8 cellular contexts compared by ENCODE assay signal in the genomic region with DNA sequence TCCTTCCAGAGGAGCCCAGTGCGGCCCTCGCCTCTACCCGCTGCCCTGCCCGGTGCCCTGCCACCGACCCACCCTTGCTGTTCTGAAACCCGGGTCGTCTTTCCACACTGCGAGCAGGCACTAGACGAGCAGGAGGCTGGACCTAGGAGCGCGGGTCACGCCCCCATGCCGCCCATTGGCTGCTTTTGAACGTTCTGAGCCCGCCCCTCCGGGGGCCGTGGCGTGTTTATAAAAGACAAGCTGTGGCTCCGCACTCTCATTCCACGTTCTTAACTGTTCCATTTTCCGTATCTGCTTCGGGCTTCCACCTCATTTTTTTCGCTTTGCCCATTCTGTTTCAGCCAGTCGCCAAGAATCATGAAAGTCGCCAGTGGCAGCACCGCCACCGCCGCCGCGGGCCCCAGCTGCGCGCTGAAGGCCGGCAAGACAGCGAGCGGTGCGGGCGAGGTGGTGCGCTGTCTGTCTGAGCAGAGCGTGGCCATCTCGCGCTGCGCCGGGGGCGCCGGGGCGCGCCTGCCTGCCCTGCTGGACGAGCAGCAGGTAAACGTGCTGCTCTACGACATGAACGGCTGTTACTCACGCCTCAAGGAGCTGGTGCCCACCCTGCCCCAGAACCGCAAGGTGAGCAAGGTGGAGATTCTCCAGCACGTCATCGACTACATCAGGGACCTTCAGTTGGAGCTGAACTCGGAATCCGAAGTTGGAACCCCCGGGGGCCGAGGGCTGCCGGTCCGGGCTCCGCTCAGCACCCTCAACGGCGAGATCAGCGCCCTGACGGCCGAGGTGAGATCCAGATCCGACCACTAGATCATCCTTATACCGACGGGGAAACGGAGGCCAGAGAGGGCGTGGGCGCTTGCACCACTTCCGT. TPM values are rescaled to one million over a fixed set of nuclear protein-coding genes. Genes with fewer than 3 reads are reported as not detected.
DNase-seq lines count a peak whose midpoint lies in the region; ATAC-seq and TF ChIP-seq lines count a peak whose summit lies in the region.

A gene with protein sequence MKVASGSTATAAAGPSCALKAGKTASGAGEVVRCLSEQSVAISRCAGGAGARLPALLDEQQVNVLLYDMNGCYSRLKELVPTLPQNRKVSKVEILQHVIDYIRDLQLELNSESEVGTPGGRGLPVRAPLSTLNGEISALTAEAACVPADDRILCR (plus strand): TSS at position 259 of the 871 bp plus-strand sequence. CDS start 99 bp downstream, at position 358.

- H3K4me1 ChIP-seq in SK-N-SH (ENCODE audit: control insufficient read depth in 1 of 2, insufficient read depth in 2 of 2, low read depth in 1 of 2, low read length in 1 of 2) (peaks cover 22 to 31% of the 10 kb centered on the region in 2 experiments), gastroesophageal sphincter (peaks cover 0 to 72% (median 6%) of the 10 kb centered on the region in 3 donors)

- H3K79me2 ChIP-seq in SK-N-SH (ENCODE audit: insufficient read depth): peaks cover 42% of the 10 kb centered on the region

- H3F3A ChIP-seq in SK-N-SH (replicated peaks; ENCODE audit: insufficient read depth): peaks cover 71% of the 10 kb centered on the region

- peaks cover 20% of the 10 kb centered on the region for H3K27me3 Mint-ChIP-seq in activated naive CD4-positive, alpha-beta T cell treated with anti-CD3 and anti-CD28 coated beads, Interleukin-2, amount 50 U/mL, for 24 hours

- H3K4me2 ChIP-seq in SK-N-SH: peak within 1 kb of the TSS; percentile 91

- no peaks in the 10 kb centered on the region; the same call in 1 of the 2 replicates for H3K27me3 ChIP-seq in GM06990 (replicated peaks; ENCODE audit: control insufficient read depth, insufficient read depth, low read length)
- no peaks in the 10 kb centered on the region for H3K27me3 ChIP-seq in SK-N-SH (ENCODE audit: insufficient read depth)
- H3K27me3 ChIP-seq in gastroesophageal sphincter: no peaks in the 10 kb centered on the region

- POLR2A ChIA-PET in SK-N-SH (lab: Yijun Ruan, JAX): interaction anchor here (0.9 to 5.8 kb wide), 22 partner anchors 8 to 135 kb away, joined by 3 to 110 read pairs (median 4); a partner anchor contains a TSS

- WGBS in SK-N-SH (ENCODE audit: low lambda C conversion rate): 1% methylated on average over 40 of the region's 74 CpGs
- 1 to 2% methylated on average over 14 to 19 of the region's 74 CpGs for WGBS in gastroesophageal sphincter (ENCODE audit: low coverage in 1 of 2), 2 donors

- DNase-seq in GM06990 (ENCODE audit: extremely low read depth, insufficient read length): peak; percentile 82
- peak; percentile 97 for DNase-seq in NCI-H1092 treated with DMSO at 0.1 percent for 48 hours (lab: John Stamatoyannopoulos, UW)
- DNase-seq in SK-N-SH: peak; percentile 92
- DNase-seq in non-pigmented ciliary epithelial cell (ENCODE audit: low read depth): peak; percentile 75

- peaks cover 24% of the 10 kb centered on the region for H3K4me1 Mint-ChIP-seq in activated naive CD4-positive, alpha-beta T cell treated with anti-CD3 and anti-CD28 coated beads, Interleukin-2, amount 50 U/mL, for 24 hours

- H3K4me3 Mint-ChIP-seq in activated naive CD4-positive, alpha-beta T cell treated with anti-CD3 and anti-CD28 coated beads, Interleukin-2, amount 50 U/mL, for 24 hours: peak within 1 kb of the TSS; percentile 93

- TF ChIP-seq RAD21 in SK-N-SH (IDR thresholded peaks at IDR 0.05; ENCODE audit: low read length): no peak

- peak within 1 kb of the TSS; percentile 30 for H3K27ac Mint-ChIP-seq in activated naive CD4-positive, alpha-beta T cell treated with anti-CD3 and anti-CD28 coated beads, Interleukin-2, amount 50 U/mL, for 24 hours

- H3K36me3 ChIP-seq in GM06990 (ENCODE audit: control insufficient read depth, insufficient read depth, low read length) (no peaks in the 10 kb centered on the region), SK-N-SH (replicated peaks in 1 of 2; ENCODE audit: control insufficient read depth in 1 of 2, insufficient read depth in 2 of 2, low read length in 1 of 2) (peaks cover 0 to 18% of the 10 kb centered on the region in 2 experiments), gastroesophageal sphincter (no peaks in the 10 kb centered on the region)

- H2AFZ ChIP-seq in SK-N-SH (ENCODE audit: low read depth): no peak within 1 kb of the TSS

- peak; percentile 91 for ATAC-seq in HG02623 (IDR thresholded peaks at IDR 0.05; ENCODE audit: unreplicated experiment)
- ATAC-seq in gastroesophageal sphincter: peak; percentile 85

- TF ChIP-seq EP300 in SK-N-SH (IDR thresholded peaks at IDR 0.05; ENCODE audit: borderline replicate concordance in 1 of 2, low read depth in 1 of 2, low read length in 1 of 2) (0 out of 4 replicates have a peak, but pooled peaks of 1 of the 2 experiments have one; percentile 6), gastroesophageal sphincter (IDR thresholded peaks at IDR 0.05) (peak; percentile 19)

- H4K20me1 ChIP-seq in SK-N-SH (ENCODE audit: insufficient read depth): peaks cover 20% of the 10 kb centered on the region

- H3K4me3 ChIP-seq in GM06990 (replicated peaks; ENCODE audit: low read depth, low read length) (peak within 1 kb of the TSS; percentile 62), SK-N-SH (ENCODE audit: low read depth in 2 of 2, low read length in 1 of 2) (peak within 1 kb of the TSS; percentile 80 to 96), gastroesophageal sphincter (peak within 1 kb of the TSS; percentile 41 to 78)

- peak; percentile 98 for TF ChIP-seq POLR2A in gastroesophageal sphincter (IDR thresholded peaks at IDR 0.05)

- H3K9me3 Mint-ChIP-seq in activated naive CD4-positive, alpha-beta T cell treated with anti-CD3 and anti-CD28 coated beads, Interleukin-2, amount 50 U/mL, for 24 hours: no peaks in the 10 kb centered on the region

- peak within 1 kb of the TSS; percentile 97 to 100 for H3K27ac ChIP-seq in SK-N-SH (ENCODE audit: low read depth in 2 of 2, low read length in 1 of 2)
- peak within 1 kb of the TSS; percentile 64 to 98 (median 92) for H3K27ac ChIP-seq in gastroesophageal sphincter

- no peaks in the 10 kb centered on the region for H3K36me3 Mint-ChIP-seq in activated naive CD4-positive, alpha-beta T cell treated with anti-CD3 and anti-CD28 coated beads, Interleukin-2, amount 50 U/mL, for 24 hours

- no peaks in the 10 kb centered on the region for H3K9me2 ChIP-seq in SK-N-SH

- no peak for TF ChIP-seq CTCF in GM06990 (IDR thresholded peaks at IDR 0.05; ENCODE audit: insufficient read depth, low read length, poor library complexity, severe bottlenecking)
- TF ChIP-seq CTCF in SK-N-SH (IDR thresholded peaks at IDR 0.05): no peak
- TF ChIP-seq CTCF in gastroesophageal sphincter (IDR thresholded peaks at IDR 0.05): no peak
- TF ChIP-seq CTCF in subcutaneous adipose tissue (IDR thresholded peaks at IDR 0.05; ENCODE audit: low read depth): no peak

- H3K9me3 ChIP-seq in SK-N-SH (no peaks in the 10 kb centered on the region), gastroesophageal sphincter (no peaks in the 10 kb centered on the region)

- CTCF ChIA-PET in SK-N-SH (lab: Yijun Ruan, JAX): interaction anchor here (0.7 to 33.9 kb wide), 8 partner anchors 7 to 119 kb away, joined by 3 to 1802 read pairs (median 4); no protein-coding TSS in a partner anchor

- H3K9ac ChIP-seq in SK-N-SH: peak within 1 kb of the TSS; percentile 100

TF ChIP-seq in SK-N-SH, 30 proteins besides CTCF, POLR2A, EP300 and RAD21 (continues in another document):
- TF ChIP-seq, protein P1, sequence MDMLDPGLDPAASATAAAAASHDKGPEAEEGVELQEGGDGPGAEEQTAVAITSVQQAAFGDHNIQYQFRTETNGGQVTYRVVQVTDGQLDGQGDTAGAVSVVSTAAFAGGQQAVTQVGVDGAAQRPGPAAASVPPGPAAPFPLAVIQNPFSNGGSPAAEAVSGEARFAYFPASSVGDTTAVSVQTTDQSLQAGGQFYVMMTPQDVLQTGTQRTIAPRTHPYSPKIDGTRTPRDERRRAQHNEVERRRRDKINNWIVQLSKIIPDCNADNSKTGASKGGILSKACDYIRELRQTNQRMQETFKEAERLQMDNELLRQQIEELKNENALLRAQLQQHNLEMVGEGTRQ (IDR thresholded peaks at IDR 0.05; ENCODE audit: borderline replicate concordance, low read depth, low read length): no peak
- TF ChIP-seq POLR2AphosphoS5 (IDR thresholded peaks at IDR 0.05; ENCODE audit: low read depth, low read length) (peak; percentile 100), YY1 (IDR thresholded peaks at IDR 0.05; ENCODE audit: low read depth) (peak; percentile 39), TEAD4 (IDR thresholded peaks at IDR 0.05; ENCODE audit: borderline replicate concordance, insufficient read depth) (peak; percentile 31; the same call in 1 of the 2 replicates), SIN3A (IDR thresholded peaks at IDR 0.05; ENCODE audit: borderline replicate concordance, low read depth, low read length) (peak; percentile 91; the same call in 1 of the 2 replicates), JUND (IDR thresholded peaks at IDR 0.05) (peak; percentile 27; the same call in 1 of the 2 replicates)
- TF ChIP-seq, protein P2, sequence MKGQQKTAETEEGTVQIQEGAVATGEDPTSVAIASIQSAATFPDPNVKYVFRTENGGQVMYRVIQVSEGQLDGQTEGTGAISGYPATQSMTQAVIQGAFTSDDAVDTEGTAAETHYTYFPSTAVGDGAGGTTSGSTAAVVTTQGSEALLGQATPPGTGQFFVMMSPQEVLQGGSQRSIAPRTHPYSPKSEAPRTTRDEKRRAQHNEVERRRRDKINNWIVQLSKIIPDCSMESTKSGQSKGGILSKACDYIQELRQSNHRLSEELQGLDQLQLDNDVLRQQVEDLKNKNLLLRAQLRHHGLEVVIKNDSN (IDR thresholded peaks at IDR 0.05; ENCODE audit: borderline replicate concordance, low read depth): 0 out of 2 replicates have a peak, but pooled peaks have one; percentile 32
- TF ChIP-seq, protein P3, sequence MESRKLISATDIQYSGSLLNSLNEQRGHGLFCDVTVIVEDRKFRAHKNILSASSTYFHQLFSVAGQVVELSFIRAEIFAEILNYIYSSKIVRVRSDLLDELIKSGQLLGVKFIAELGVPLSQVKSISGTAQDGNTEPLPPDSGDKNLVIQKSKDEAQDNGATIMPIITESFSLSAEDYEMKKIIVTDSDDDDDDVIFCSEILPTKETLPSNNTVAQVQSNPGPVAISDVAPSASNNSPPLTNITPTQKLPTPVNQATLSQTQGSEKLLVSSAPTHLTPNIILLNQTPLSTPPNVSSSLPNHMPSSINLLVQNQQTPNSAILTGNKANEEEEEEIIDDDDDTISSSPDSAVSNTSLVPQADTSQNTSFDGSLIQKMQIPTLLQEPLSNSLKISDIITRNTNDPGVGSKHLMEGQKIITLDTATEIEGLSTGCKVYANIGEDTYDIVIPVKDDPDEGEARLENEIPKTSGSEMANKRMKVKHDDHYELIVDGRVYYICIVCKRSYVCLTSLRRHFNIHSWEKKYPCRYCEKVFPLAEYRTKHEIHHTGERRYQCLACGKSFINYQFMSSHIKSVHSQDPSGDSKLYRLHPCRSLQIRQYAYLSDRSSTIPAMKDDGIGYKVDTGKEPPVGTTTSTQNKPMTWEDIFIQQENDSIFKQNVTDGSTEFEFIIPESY (IDR thresholded peaks at IDR 0.05; ENCODE audit: borderline replicate concordance, low read depth): no peak

RNA-seq across cellular contexts. Expression of the gene that starts here (rescaled TPM):
- polyA plus RNA-seq in SK-N-SH (2012; rRNA removed): 324 and 493 TPM in 2 replicates
- polyA plus RNA-seq in SK-N-SH (2012; cell fraction: cytosol; rRNA removed): 194 and 301 TPM in 2 replicates
- 945 and 1,537 TPM in 2 replicates for polyA plus RNA-seq in SK-N-SH (2012; cell fraction: nucleus; rRNA removed)
- total RNA-seq in gastroesophageal sphincter (100 to 1,000 TPM; 221 to 714 (median 372) TPM), subcutaneous adipose tissue (100 to 1,000 TPM; 162 to 666 (median 229) TPM)

Comparison
In these comparisons a context has a peak if more than half of its experiments do, and no peak if none do; other contexts are left out.
1. Peak in every context shown above with its lines: DNase-seq, ATAC-seq, H3K4me3 ChIP-seq and H3K27ac ChIP-seq.